1 cellular context compared by ENCODE assay signal in the genomic region with DNA sequence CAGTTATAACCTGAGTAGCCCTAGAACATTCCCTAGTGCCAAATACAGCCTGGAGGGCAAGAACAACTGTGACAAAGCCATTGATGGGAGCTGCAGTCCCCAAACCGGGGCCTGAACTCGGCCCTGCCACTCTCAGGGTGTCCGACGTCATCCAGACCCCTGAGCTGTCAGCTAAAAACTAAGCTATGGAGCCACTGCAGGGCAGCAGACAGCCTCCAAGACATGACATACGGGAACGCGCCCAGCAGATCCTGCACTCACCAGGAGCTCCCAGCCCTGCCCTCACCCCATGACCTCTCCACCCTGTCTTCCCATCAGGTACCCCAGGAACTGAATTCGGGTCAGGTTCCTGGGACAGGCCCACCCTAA.
TF ChIP-seq lines count a peak whose summit lies in the region.

No MANE protein-coding gene starts in this region.

TF ChIP-seq in GM23338, 12 proteins besides CTCF, POLR2A, EP300 and RAD21 (continued from another document):
- TF ChIP-seq, protein P1, sequence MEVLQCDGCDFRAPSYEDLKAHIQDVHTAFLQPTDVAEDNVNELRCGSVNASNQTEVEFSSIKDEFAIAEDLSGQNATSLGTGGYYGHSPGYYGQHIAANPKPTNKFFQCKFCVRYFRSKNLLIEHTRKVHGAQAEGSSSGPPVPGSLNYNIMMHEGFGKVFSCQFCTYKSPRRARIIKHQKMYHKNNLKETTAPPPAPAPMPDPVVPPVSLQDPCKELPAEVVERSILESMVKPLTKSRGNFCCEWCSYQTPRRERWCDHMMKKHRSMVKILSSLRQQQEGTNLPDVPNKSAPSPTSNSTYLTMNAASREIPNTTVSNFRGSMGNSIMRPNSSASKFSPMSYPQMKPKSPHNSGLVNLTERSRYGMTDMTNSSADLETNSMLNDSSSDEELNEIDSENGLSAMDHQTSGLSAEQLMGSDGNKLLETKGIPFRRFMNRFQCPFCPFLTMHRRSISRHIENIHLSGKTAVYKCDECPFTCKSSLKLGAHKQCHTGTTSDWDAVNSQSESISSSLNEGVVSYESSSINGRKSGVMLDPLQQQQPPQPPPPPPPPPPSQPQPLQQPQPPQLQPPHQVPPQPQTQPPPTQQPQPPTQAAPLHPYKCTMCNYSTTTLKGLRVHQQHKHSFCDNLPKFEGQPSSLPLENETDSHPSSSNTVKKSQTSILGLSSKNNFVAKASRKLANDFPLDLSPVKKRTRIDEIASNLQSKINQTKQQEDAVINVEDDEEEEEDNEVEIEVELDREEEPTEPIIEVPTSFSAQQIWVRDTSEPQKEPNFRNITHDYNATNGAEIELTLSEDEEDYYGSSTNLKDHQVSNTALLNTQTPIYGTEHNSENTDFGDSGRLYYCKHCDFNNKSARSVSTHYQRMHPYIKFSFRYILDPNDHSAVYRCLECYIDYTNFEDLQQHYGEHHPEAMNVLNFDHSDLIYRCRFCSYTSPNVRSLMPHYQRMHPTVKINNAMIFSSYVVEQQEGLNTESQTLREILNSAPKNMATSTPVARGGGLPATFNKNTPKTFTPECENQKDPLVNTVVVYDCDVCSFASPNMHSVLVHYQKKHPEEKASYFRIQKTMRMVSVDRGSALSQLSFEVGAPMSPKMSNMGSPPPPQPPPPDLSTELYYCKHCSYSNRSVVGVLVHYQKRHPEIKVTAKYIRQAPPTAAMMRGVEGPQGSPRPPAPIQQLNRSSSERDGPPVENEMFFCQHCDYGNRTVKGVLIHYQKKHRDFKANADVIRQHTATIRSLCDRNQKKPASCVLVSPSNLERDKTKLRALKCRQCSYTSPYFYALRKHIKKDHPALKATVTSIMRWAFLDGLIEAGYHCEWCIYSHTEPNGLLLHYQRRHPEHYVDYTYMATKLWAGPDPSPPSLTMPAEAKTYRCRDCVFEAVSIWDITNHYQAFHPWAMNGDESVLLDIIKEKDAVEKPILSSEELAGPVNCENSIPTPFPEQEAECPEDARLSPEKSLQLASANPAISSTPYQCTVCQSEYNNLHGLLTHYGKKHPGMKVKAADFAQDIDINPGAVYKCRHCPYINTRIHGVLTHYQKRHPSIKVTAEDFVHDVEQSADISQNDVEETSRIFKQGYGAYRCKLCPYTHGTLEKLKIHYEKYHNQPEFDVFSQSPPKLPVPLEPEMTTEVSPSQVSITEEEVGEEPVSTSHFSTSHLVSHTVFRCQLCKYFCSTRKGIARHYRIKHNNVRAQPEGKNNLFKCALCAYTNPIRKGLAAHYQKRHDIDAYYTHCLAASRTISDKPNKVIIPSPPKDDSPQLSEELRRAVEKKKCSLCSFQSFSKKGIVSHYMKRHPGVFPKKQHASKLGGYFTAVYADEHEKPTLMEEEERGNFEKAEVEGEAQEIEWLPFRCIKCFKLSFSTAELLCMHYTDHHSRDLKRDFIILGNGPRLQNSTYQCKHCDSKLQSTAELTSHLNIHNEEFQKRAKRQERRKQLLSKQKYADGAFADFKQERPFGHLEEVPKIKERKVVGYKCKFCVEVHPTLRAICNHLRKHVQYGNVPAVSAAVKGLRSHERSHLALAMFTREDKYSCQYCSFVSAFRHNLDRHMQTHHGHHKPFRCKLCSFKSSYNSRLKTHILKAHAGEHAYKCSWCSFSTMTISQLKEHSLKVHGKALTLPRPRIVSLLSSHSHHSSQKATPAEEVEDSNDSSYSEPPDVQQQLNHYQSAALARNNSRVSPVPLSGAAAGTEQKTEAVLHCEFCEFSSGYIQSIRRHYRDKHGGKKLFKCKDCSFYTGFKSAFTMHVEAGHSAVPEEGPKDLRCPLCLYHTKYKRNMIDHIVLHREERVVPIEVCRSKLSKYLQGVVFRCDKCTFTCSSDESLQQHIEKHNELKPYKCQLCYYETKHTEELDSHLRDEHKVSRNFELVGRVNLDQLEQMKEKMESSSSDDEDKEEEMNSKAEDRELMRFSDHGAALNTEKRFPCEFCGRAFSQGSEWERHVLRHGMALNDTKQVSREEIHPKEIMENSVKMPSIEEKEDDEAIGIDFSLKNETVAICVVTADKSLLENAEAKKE (CRISPR knock-in tag; IDR thresholded peaks at IDR 0.05) = no peak
- no peak for TF ChIP-seq JUNB (IDR thresholded peaks at IDR 0.05; ENCODE audit: unreplicated experiment)
- TF ChIP-seq POLR2AphosphoS5 (IDR thresholded peaks at IDR 0.05; ENCODE audit: low read depth) = no peak
- TF ChIP-seq CREB1 (CRISPR knock-in tag; IDR thresholded peaks at IDR 0.05; ENCODE audit: low read depth) = no peak
- TF ChIP-seq ZNF114 (CRISPR knock-in tag; IDR thresholded peaks at IDR 0.05) = no peak
